ENCODE assay signal across 8 cellular contexts in genomic region chr16:79286646-79287423, GRCh38.
DNase-seq lines count a peak whose midpoint lies in the region; ATAC-seq and TF ChIP-seq lines count a peak whose summit lies in the region.

No MANE protein-coding gene starts in this region.

- peaks cover 5% of the 10 kb centered on the region; the same call in 1 of the 2 replicates for H3K36me3 Mint-ChIP-seq in HFFc6 (ENCODE audit: low read depth)

- peaks cover 34% of the 10 kb centered on the region for H3K27me3 ChIP-seq in MM.1S (replicated peaks; ENCODE audit: insufficient read depth, low read length)

- H4K20me1 ChIP-seq in MM.1S (ENCODE audit: insufficient read depth, low read length): no peaks in the 10 kb centered on the region

- no peak overlapping the region for H3K27ac Mint-ChIP-seq in HFFc6

- intact Hi-C loops in sciatic nerve (cut with DNase I): no loop called here

- no peaks in the 10 kb centered on the region for H3K36me3 ChIP-seq in MM.1S (replicated peaks; ENCODE audit: insufficient read depth, low read length)

- no peaks in the 10 kb centered on the region for H3K9me2 ChIP-seq in MM.1S (replicated peaks; ENCODE audit: insufficient read depth, low read length)

- H3K4me1 Mint-ChIP-seq in HFFc6 (ENCODE audit: low read depth): no peaks in the 10 kb centered on the region

- H3K27me3 Mint-ChIP-seq in HFFc6 (ENCODE audit: insufficient read depth): no peaks in the 10 kb centered on the region; the same call in 1 of the 2 replicates

- TF ChIP-seq CTCF in GM13976 (IDR thresholded peaks at IDR 0.05; ENCODE audit: borderline replicate concordance, control extremely low read depth, extremely low read depth, insufficient read depth, missing control alignments): no peak
- TF ChIP-seq CTCF in MM.1S (IDR thresholded peaks at IDR 0.05; ENCODE audit: low read length): no peak
- TF ChIP-seq CTCF in HFFc6 (IDR thresholded peaks at IDR 0.05): no peak

- DNase-seq in GM13976 (ENCODE audit: low spot score): peak; percentile 38
- peak; percentile 37 for DNase-seq in MM.1S
- DNase-seq in T-helper 1 cell: peak in 3 of 5 donors; percentile 6 to 62 (median 16)
- peak; percentile 14 for DNase-seq in foreskin melanocyte
- peak; percentile 59 for DNase-seq in sciatic nerve (ENCODE audit: low spot score)
- no peak for DNase-seq in AG08395 (ENCODE audit: low spot score)
- no peak for DNase-seq in HFFc6

- H3K27ac ChIP-seq in MM.1S (ENCODE audit: low read length): no peak overlapping the region

- peaks cover 23% of the 10 kb centered on the region for H3K4me1 ChIP-seq in MM.1S (ENCODE audit: low read length)

- H3K9me3 ChIP-seq in MM.1S (replicated peaks; ENCODE audit: insufficient read depth, low read length): no peaks in the 10 kb centered on the region

- ATAC-seq in GM21529 (IDR thresholded peaks at IDR 0.05; ENCODE audit: unreplicated experiment) (peak; percentile 95), sciatic nerve (peak; percentile 88)

- peaks cover 43% of the 10 kb centered on the region for H3K9me3 Mint-ChIP-seq in HFFc6

- peak overlapping the region; percentile 69 for H3K4me2 ChIP-seq in MM.1S (ENCODE audit: low read depth, low read length)

- peak overlapping the region; percentile 27; the same call in 1 of the 2 replicates for H3K4me3 ChIP-seq in MM.1S (ENCODE audit: low read length)

- H3K4me3 Mint-ChIP-seq in HFFc6: no peak overlapping the region

- peaks cover 17% of the 10 kb centered on the region; the same call in 1 of the 2 replicates for H3F3A ChIP-seq in MM.1S (ENCODE audit: insufficient read depth, low read length)

- H3K9ac ChIP-seq in MM.1S (ENCODE audit: low read length): no peak overlapping the region

- H2AFZ ChIP-seq in MM.1S (ENCODE audit: low read length): no peak overlapping the region

- in situ Hi-C loops in GM13976 (cut with MboI; ENCODE audit: low sequenced_read_pairs, unreplicated experiment): no loop called here

- H3K79me2 ChIP-seq in MM.1S (ENCODE audit: low read length): no peaks in the 10 kb centered on the region

Comparison
In these comparisons a context has a peak if more than half of its experiments do, and no peak if none do; other contexts are left out.
1. DNase-seq: peak in GM13976 (single experiment), MM.1S (single experiment), T-helper 1 cell (3 of 5), foreskin melanocyte (single experiment) and sciatic nerve (single experiment); none in AG08395 (single experiment) and HFFc6 (single experiment).